Comparison of ENCODE assay signal across 7 cellular contexts in the genomic region with DNA sequence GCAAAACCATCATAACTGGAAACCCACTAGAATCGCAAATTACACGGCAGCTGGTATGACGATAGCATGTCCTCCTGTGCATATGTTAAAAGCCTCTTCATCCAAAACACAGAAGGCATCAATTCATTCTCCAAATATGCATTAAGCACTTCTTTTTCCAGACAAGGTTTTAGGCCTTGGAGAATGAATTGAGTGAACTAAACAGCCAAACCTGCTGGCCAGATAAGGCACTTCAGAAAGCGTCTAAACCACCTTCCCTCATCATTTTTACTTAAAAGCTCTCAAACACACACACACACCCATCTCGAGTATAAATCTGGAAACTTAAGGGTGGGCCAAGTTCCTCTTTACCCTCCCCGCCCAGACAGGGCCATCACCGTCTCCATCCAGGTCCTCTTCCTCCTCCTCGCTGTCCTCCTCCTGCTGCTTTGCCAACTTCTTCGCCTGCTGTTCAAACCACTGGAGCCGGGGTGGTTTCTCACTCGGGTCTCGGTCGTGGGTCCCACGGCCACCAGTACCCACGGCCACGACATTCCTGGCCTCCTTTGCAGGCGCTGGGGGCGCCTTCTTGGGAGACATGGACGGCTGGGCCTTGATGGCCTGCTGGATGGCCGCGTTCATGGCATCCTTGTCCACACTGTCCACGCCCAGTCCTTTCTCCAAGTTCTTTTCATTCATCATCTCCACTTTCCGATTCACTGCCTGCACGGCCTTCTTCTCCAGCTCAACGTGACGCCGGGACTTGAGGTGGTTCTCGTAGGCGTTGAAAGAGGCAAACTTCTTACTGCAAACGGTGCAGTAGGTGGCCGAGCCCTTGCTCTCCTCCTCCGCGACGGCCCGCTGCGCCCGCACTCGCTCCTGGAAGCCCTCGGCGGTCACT. TPM values are rescaled to one million over a fixed set of nuclear protein-coding genes. Genes with fewer than 3 reads are reported as not detected.
A peak's percentile ranks its signal among the peaks of the same experiment; 100 is the strongest.
DNase-seq lines count a peak whose midpoint lies in the region; ATAC-seq and TF ChIP-seq lines count a peak whose summit lies in the region.

No MANE protein-coding gene starts in this region.

- peak overlapping the region; percentile 97 for H3K4me3 ChIP-seq in HFF-Myc (replicated peaks; ENCODE audit: low read depth, low read length)

- no peak for TF ChIP-seq POLR2A in erythroblast (IDR thresholded peaks at IDR 0.05; ENCODE audit: low read length)

- H3K36me3 Mint-ChIP-seq in natural killer cell treated with Interleukin-12 subunit alpha and Interleukin-12 subunit beta and Interleukin-15 and Interleukin-18, amount 100 ng/mL, for 72 hours: peaks cover 37% of the 10 kb centered on the region

- no peaks in the 10 kb centered on the region for H3K27me3 Mint-ChIP-seq in natural killer cell treated with Interleukin-12 subunit alpha and Interleukin-12 subunit beta and Interleukin-15 and Interleukin-18, amount 100 ng/mL, for 72 hours

- TF ChIP-seq CTCF in HFF-Myc (IDR thresholded peaks at IDR 0.05; ENCODE audit: low read depth, low read length, missing control alignments): no peak

- H3K4me1 Mint-ChIP-seq in natural killer cell treated with Interleukin-12 subunit alpha and Interleukin-12 subunit beta and Interleukin-15 and Interleukin-18, amount 100 ng/mL, for 72 hours (ENCODE audit: low read depth in 2 of 2): peaks cover 61 to 88% of the 10 kb centered on the region in 2 donors

- no peaks in the 10 kb centered on the region for H3K9me3 Mint-ChIP-seq in natural killer cell treated with Interleukin-12 subunit alpha and Interleukin-12 subunit beta and Interleukin-15 and Interleukin-18, amount 100 ng/mL, for 72 hours

- peak overlapping the region; percentile 97 to 99 for H3K27ac Mint-ChIP-seq in natural killer cell treated with Interleukin-12 subunit alpha and Interleukin-12 subunit beta and Interleukin-15 and Interleukin-18, amount 100 ng/mL, for 72 hours

- H3K4me3 Mint-ChIP-seq in natural killer cell treated with Interleukin-12 subunit alpha and Interleukin-12 subunit beta and Interleukin-15 and Interleukin-18, amount 100 ng/mL, for 72 hours: peak overlapping the region; percentile 99

- ATAC-seq in SK-N-SH treated with all-trans-retinoic acid at 6 μM for 48 hours: peak; percentile 11
- no peak for ATAC-seq in natural killer cell treated with Interleukin-12 subunit alpha and Interleukin-12 subunit beta and Interleukin-15 and Interleukin-18, amount 100 ng/mL, for 72 hours

- DNase-seq in HFF-Myc (ENCODE audit: extremely low read depth, low read depth) (no peak), erythroblast (lab: John Stamatoyannopoulos, UW) (peak; percentile 35 to 49), cerebellar cortex (ENCODE audit: low spot score) (no peak), NCI-H2196 treated with DMSO at 0.1 percent for 48 hours (lab: John Stamatoyannopoulos, UW; ENCODE audit: unreplicated experiment) (no peak), NCI-H1436 treated with DMSO at 0.1 percent for 48 hours (lab: John Stamatoyannopoulos, UW) (no peak)
- DNase-seq in natural killer cell treated with Interleukin-12 subunit alpha and Interleukin-12 subunit beta and Interleukin-15 and Interleukin-18, amount 100 ng/mL, for 72 hours (ENCODE audit: low spot score): no peak

TF ChIP-seq in SK-N-SH treated with all-trans-retinoic acid at 6 μM for 48 hours, 23 proteins besides CTCF, POLR2A, EP300 and RAD21:
- TF ChIP-seq, protein P1, sequence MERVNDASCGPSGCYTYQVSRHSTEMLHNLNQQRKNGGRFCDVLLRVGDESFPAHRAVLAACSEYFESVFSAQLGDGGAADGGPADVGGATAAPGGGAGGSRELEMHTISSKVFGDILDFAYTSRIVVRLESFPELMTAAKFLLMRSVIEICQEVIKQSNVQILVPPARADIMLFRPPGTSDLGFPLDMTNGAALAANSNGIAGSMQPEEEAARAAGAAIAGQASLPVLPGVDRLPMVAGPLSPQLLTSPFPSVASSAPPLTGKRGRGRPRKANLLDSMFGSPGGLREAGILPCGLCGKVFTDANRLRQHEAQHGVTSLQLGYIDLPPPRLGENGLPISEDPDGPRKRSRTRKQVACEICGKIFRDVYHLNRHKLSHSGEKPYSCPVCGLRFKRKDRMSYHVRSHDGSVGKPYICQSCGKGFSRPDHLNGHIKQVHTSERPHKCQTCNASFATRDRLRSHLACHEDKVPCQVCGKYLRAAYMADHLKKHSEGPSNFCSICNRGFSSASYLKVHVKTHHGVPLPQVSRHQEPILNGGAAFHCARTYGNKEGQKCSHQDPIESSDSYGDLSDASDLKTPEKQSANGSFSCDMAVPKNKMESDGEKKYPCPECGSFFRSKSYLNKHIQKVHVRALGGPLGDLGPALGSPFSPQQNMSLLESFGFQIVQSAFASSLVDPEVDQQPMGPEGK (CRISPR knock-in tag; IDR thresholded peaks at IDR 0.05; ENCODE audit: borderline replicate concordance): no peak
- TF ChIP-seq GLIS3 (CRISPR knock-in tag; IDR thresholded peaks at IDR 0.05) (no peak), OSR1 (CRISPR knock-in tag; IDR thresholded peaks at IDR 0.05) (no peak), CSDC2 (CRISPR knock-in tag; IDR thresholded peaks at IDR 0.05) (no peak), ZC3H10 (CRISPR knock-in tag; IDR thresholded peaks at IDR 0.05) (no peak), ISL1 (CRISPR knock-in tag; IDR thresholded peaks at IDR 0.05) (no peak), RARB (CRISPR knock-in tag; IDR thresholded peaks at IDR 0.05) (no peak), ESRRG (CRISPR knock-in tag; IDR thresholded peaks at IDR 0.05) (no peak), ZFP30 (CRISPR knock-in tag; IDR thresholded peaks at IDR 0.05) (no peak), BACH2 (CRISPR knock-in tag; IDR thresholded peaks at IDR 0.05; ENCODE audit: borderline replicate concordance) (no peak), ZNF565 (CRISPR knock-in tag; conservative IDR thresholded peaks at IDR 0.05; ENCODE audit: low read depth) (no peak), TOX (CRISPR knock-in tag; IDR thresholded peaks at IDR 0.05; ENCODE audit: borderline replicate concordance) (no peak)
- TF ChIP-seq, protein P2, sequence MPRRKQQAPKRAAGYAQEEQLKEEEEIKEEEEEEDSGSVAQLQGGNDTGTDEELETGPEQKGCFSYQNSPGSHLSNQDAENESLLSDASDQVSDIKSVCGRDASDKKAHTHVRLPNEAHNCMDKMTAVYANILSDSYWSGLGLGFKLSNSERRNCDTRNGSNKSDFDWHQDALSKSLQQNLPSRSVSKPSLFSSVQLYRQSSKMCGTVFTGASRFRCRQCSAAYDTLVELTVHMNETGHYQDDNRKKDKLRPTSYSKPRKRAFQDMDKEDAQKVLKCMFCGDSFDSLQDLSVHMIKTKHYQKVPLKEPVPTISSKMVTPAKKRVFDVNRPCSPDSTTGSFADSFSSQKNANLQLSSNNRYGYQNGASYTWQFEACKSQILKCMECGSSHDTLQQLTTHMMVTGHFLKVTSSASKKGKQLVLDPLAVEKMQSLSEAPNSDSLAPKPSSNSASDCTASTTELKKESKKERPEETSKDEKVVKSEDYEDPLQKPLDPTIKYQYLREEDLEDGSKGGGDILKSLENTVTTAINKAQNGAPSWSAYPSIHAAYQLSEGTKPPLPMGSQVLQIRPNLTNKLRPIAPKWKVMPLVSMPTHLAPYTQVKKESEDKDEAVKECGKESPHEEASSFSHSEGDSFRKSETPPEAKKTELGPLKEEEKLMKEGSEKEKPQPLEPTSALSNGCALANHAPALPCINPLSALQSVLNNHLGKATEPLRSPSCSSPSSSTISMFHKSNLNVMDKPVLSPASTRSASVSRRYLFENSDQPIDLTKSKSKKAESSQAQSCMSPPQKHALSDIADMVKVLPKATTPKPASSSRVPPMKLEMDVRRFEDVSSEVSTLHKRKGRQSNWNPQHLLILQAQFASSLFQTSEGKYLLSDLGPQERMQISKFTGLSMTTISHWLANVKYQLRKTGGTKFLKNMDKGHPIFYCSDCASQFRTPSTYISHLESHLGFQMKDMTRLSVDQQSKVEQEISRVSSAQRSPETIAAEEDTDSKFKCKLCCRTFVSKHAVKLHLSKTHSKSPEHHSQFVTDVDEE (CRISPR knock-in tag; IDR thresholded peaks at IDR 0.05): no peak

RNA-seq across cellular contexts. Expression of gene ZNF622, which starts 0.7 kb away (rescaled TPM):
- 10 to 100 TPM; 38.4 to 47.9 TPM for total RNA-seq in natural killer cell treated with Interleukin-12 subunit alpha and Interleukin-12 subunit beta and Interleukin-15 and Interleukin-18, amount 100 ng/mL, for 72 hours

Comparison
In these comparisons a context has a peak if more than half of its experiments do, and no peak if none do; other contexts are left out.
1. DNase-seq: peak in erythroblast (2 of 2); none in HFF-Myc (single experiment), natural killer cell treated with Interleukin-12 subunit alpha and Interleukin-12 subunit beta and Interleukin-15 and Interleukin-18, amount 100 ng/mL, for 72 hours (single experiment), cerebellar cortex (single experiment), NCI-H2196 treated with DMSO at 0.1 percent for 48 hours (single experiment) and NCI-H1436 treated with DMSO at 0.1 percent for 48 hours (single experiment).